8 cellular contexts compared by ENCODE assay signal in the genomic region with DNA sequence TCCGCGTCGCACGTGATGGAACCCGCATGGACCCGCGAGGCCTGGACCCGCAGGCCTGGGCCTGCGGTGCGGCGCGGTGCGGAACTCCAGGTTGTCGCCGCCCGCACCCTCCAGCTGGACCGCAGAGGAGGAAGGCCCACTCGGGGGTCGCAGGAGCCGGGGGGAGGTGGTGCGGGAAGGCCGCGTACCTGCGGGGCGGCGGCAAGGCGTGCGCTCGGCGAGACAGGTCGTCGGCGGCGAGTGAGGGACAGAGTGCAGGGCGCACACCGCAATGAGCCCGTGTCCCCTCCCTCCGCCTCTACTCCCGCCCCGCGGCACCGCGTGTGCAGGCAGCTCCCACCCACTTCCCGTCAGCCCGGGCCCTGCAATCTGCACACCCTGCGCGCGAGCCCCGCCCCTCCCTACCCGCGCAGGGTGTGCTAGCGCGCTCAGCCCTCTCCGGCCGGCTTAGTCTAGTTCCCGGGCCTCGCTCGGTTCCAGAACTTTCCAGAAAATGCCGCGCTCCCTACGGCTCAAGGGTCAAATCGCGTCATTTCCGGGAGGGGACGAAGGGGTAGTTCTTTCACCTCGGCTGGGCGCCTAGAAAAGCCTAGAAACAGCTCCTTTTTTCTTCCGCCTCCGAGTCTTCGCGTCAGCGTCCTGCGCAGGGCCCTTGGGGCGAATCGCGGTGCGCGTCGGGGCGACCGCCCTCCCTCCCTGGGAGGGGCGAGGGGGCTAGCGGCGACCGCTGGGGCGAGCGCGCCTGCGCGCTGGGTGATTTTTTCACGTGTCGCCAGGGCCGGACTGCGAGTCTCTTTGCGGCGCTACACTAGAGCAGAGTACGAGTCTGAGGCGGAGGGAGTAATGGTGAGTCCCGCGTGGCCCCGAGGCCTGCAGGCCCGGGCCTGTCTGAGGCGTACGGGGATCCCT. TPM values are rescaled to one million over a fixed set of nuclear protein-coding genes. Genes with fewer than 3 reads are reported as not detected.
A peak's percentile ranks its signal among the peaks of the same experiment; 100 is the strongest.
DNase-seq lines count a peak whose midpoint lies in the region; ATAC-seq and TF ChIP-seq lines count a peak whose summit lies in the region.

A gene (minus strand): TSS at position 247 of the 909 bp plus-strand sequence. CDS start 992 bp downstream, outside the sequence.
A gene (plus strand): TSS at position 786 of the 909 bp plus-strand sequence. CDS start 58 bp downstream, at position 844.

- peaks cover 93% of the 10 kb centered on the region for H3K36me3 ChIP-seq in DOHH2 (ENCODE audit: control insufficient read depth, low read length)
- peaks cover 59% of the 10 kb centered on the region for H3K36me3 ChIP-seq in GM23338 (ENCODE audit: insufficient read depth)
- peaks cover 3 to 34% (median 11%) of the 10 kb centered on the region in 3 experiments for H3K36me3 ChIP-seq in naive thymus-derived CD4-positive, alpha-beta T cell (ENCODE audit: control insufficient read depth in 2 of 3, insufficient read depth in 3 of 3, low read length in 3 of 3)

- peaks cover 6% of the 10 kb centered on the region for H3K27me3 Mint-ChIP-seq in GM23338 (ENCODE audit: insufficient read depth, low read depth, poor library complexity)
- H3K27me3 Mint-ChIP-seq in naive thymus-derived CD4-positive, alpha-beta T cell = no peaks in the 10 kb centered on the region
- H3K27me3 Mint-ChIP-seq in stimulated activated naive B cell treated with anti-CD40 and anti-IgM and Interleukin-4, amounts not matched to agents 10 μg/mL and 1 μg/mL and 100 μg/mL, for 72 hours = no peaks in the 10 kb centered on the region

- peaks cover 37% of the 10 kb centered on the region for H3K4me1 Mint-ChIP-seq in GM23338
- peaks cover 31 to 69% (median 57%) of the 10 kb centered on the region in 7 donors for H3K4me1 Mint-ChIP-seq in naive thymus-derived CD4-positive, alpha-beta T cell
- H3K4me1 Mint-ChIP-seq in stimulated activated naive B cell treated with anti-CD40 and anti-IgM and Interleukin-4, amounts not matched to agents 10 μg/mL and 1 μg/mL and 100 μg/mL, for 72 hours = peaks cover 23 to 45% of the 10 kb centered on the region in 2 donors

- intact Hi-C loops in naive thymus-derived CD4-positive, alpha-beta T cell (cut with micrococcal nuclease) = loop anchor here (1.0 to 10.0 kb wide), 14 partner anchors 15 to 1325 kb away; a partner anchor contains a TSS

- peaks cover 9% of the 10 kb centered on the region; the same call in 2 of the 3 replicates for H3K9me3 Mint-ChIP-seq in GM23338
- no peaks in the 10 kb centered on the region for H3K9me3 Mint-ChIP-seq in naive thymus-derived CD4-positive, alpha-beta T cell
- no peaks in the 10 kb centered on the region for H3K9me3 Mint-ChIP-seq in stimulated activated naive B cell treated with anti-CD40 and anti-IgM and Interleukin-4, amounts not matched to agents 10 μg/mL and 1 μg/mL and 100 μg/mL, for 72 hours

- POLR2A ChIA-PET in naive thymus-derived CD4-positive, alpha-beta T cell (lab: Charles Lee) = interaction anchor here (0.5 to 5.3 kb wide), 19 partner anchors 8 to 1316 kb away, joined by 3 to 100 read pairs (median 5); a partner anchor contains a TSS

- no peaks in the 10 kb centered on the region for H3K9me3 ChIP-seq in DOHH2 (ENCODE audit: control insufficient read depth, insufficient read depth, low read length)
- H3K9me3 ChIP-seq in naive thymus-derived CD4-positive, alpha-beta T cell (ENCODE audit: control insufficient read depth in 2 of 3, low read length in 3 of 3) = no peaks in the 10 kb centered on the region

- H3K9me2 ChIP-seq in DOHH2 (replicated peaks; ENCODE audit: control insufficient read depth, low read length) (no peaks in the 10 kb centered on the region), GM23338 (ENCODE audit: insufficient read depth) (no peaks in the 10 kb centered on the region)

- DNase-seq in GM23338 (ENCODE audit: low spot score) (peak; percentile 100), LHCN-M2 (ENCODE audit: low read depth) (peak; percentile 99), RPMI8226 (peak; percentile 100), fibroblast of gingiva (ENCODE audit: low read depth) (peak; percentile 99)
- DNase-seq in activated T-helper 1 cell treated with anti-CD3 and anti-CD28 coated beads, Interleukin-2, amount 50 U/mL, for 16 hours (ENCODE audit: low read depth in 1 of 2, low spot score in 1 of 2) = peak; percentile 90 to 97
- DNase-seq in naive thymus-derived CD4-positive, alpha-beta T cell = peak; percentile 89 to 98 (median 97)
- DNase-seq in stimulated activated naive B cell treated with anti-CD40 and anti-IgM and Interleukin-4, amounts not matched to agents 10 μg/mL and 1 μg/mL and 100 μg/mL, for 72 hours = peak; percentile 100

- H3K4me1 ChIP-seq in DOHH2 (ENCODE audit: control insufficient read depth, low read length) (peaks cover 48% of the 10 kb centered on the region), GM23338 (ENCODE audit: insufficient read depth) (peaks cover 32% of the 10 kb centered on the region)
- peaks cover 17 to 41% of the 10 kb centered on the region in 2 donors for H3K4me1 ChIP-seq in naive thymus-derived CD4-positive, alpha-beta T cell (ENCODE audit: control insufficient read depth in 2 of 2, insufficient read depth in 2 of 2, low read length in 2 of 2)

- CTCF ChIA-PET in naive thymus-derived CD4-positive, alpha-beta T cell (lab: Charles Lee) = interaction anchor here (0.6 to 1.3 kb wide), 7 partner anchors 13 to 386 kb away, joined by 3 to 5 read pairs (median 3); a partner anchor contains a TSS

- H4K20me1 ChIP-seq in DOHH2 (ENCODE audit: control insufficient read depth, insufficient read depth, low read depth, low read length) (peaks cover 35% of the 10 kb centered on the region), GM23338 (replicated peaks; ENCODE audit: insufficient read depth) (peaks cover 41% of the 10 kb centered on the region)

- H3K4me3 ChIP-seq in DOHH2 (ENCODE audit: low read length) = peak within 1 kb of the TSS; percentile 74
- H3K4me3 ChIP-seq in GM23338 = peak within 1 kb of the TSS; percentile 84
- peak within 1 kb of the TSS; percentile 94 for H3K4me3 ChIP-seq in naive thymus-derived CD4-positive, alpha-beta T cell (ENCODE audit: low read length)

- H3K79me2 ChIP-seq in DOHH2 (ENCODE audit: control insufficient read depth, low read length) (peaks cover 95% of the 10 kb centered on the region), GM23338 (replicated peaks; ENCODE audit: insufficient read depth) (peaks cover 83% of the 10 kb centered on the region)

- peak; percentile 90 for ATAC-seq in GM23338
- ATAC-seq in naive thymus-derived CD4-positive, alpha-beta T cell = peak; percentile 93
- peak; percentile 85 to 88 for ATAC-seq in stimulated activated naive B cell treated with anti-CD40 and anti-IgM and Interleukin-4, amounts not matched to agents 10 μg/mL and 1 μg/mL and 100 μg/mL, for 72 hours (replicated peaks)

- H3K4me3 Mint-ChIP-seq in GM23338 = peak within 1 kb of the TSS; percentile 96
- peak within 1 kb of the TSS; percentile 84 to 100 (median 94) for H3K4me3 Mint-ChIP-seq in naive thymus-derived CD4-positive, alpha-beta T cell
- peak within 1 kb of the TSS; percentile 90 to 96 for H3K4me3 Mint-ChIP-seq in stimulated activated naive B cell treated with anti-CD40 and anti-IgM and Interleukin-4, amounts not matched to agents 10 μg/mL and 1 μg/mL and 100 μg/mL, for 72 hours

- peak within 1 kb of the TSS; percentile 89 for H3K4me2 ChIP-seq in DOHH2 (ENCODE audit: low read length)
- peak within 1 kb of the TSS; percentile 94 for H3K4me2 ChIP-seq in GM23338

- peak within 1 kb of the TSS; percentile 99 for H3K27ac Mint-ChIP-seq in GM23338
- peak within 1 kb of the TSS; percentile 83 to 98 (median 95) for H3K27ac Mint-ChIP-seq in naive thymus-derived CD4-positive, alpha-beta T cell
- H3K27ac Mint-ChIP-seq in stimulated activated naive B cell treated with anti-CD40 and anti-IgM and Interleukin-4, amounts not matched to agents 10 μg/mL and 1 μg/mL and 100 μg/mL, for 72 hours = peak within 1 kb of the TSS; percentile 97

- H3K36me3 Mint-ChIP-seq in GM23338 (ENCODE audit: low read depth) = peaks cover 90% of the 10 kb centered on the region
- peaks cover 4 to 53% (median 15%) of the 10 kb centered on the region in 5 donors for H3K36me3 Mint-ChIP-seq in naive thymus-derived CD4-positive, alpha-beta T cell
- H3K36me3 Mint-ChIP-seq in stimulated activated naive B cell treated with anti-CD40 and anti-IgM and Interleukin-4, amounts not matched to agents 10 μg/mL and 1 μg/mL and 100 μg/mL, for 72 hours = peaks cover 34 to 58% of the 10 kb centered on the region in 2 donors

- peaks cover 47% of the 10 kb centered on the region for H3F3A ChIP-seq in DOHH2 (ENCODE audit: control insufficient read depth, insufficient read depth)
- peaks cover 35% of the 10 kb centered on the region for H3F3A ChIP-seq in GM23338 (replicated peaks; ENCODE audit: low read depth)

- no peak within 1 kb of the TSS for H2AFZ ChIP-seq in GM23338

- H3K27me3 ChIP-seq in DOHH2 (ENCODE audit: control insufficient read depth, low read length) = no peaks in the 10 kb centered on the region
- H3K27me3 ChIP-seq in GM23338 (ENCODE audit: insufficient read depth) = no peaks in the 10 kb centered on the region
- H3K27me3 ChIP-seq in naive thymus-derived CD4-positive, alpha-beta T cell (ENCODE audit: control insufficient read depth in 2 of 2, insufficient read depth in 2 of 2, low read length in 2 of 2) = no peaks in the 10 kb centered on the region

- TF ChIP-seq CTCF in DOHH2 (IDR thresholded peaks at IDR 0.05; ENCODE audit: low read depth, low read length, poor library complexity, severe bottlenecking) (no peak), GM23338 (conservative IDR thresholded peaks at IDR 0.05; ENCODE audit: low read depth in 2 of 2) (no peak)

- H3K27ac ChIP-seq in DOHH2 (ENCODE audit: low read depth, low read length) (peak within 1 kb of the TSS; percentile 76), GM23338 (ENCODE audit: low read depth) (peak within 1 kb of the TSS; percentile 96)
- peak within 1 kb of the TSS; percentile 90 for H3K27ac ChIP-seq in naive thymus-derived CD4-positive, alpha-beta T cell (ENCODE audit: low read depth, low read length)

TF ChIP-seq in GM23338, 12 proteins besides CTCF, POLR2A, EP300 and RAD21 (continues in another document):
- no peak for TF ChIP-seq NANOG (IDR thresholded peaks at IDR 0.05; ENCODE audit: borderline replicate concordance)

RNA-seq across cellular contexts. Expression of the first gene that starts in this region (rescaled TPM):
- 870 and 880 TPM in 2 replicates for total RNA-seq in GM23338 (2014; rRNA removed; shearing (Covaris generic))
- 944 and 1,188 TPM in 2 replicates for polyA plus RNA-seq in GM23338 (2016; fragmentation: Nextera tagmentation; extraction: Ambion mirVana)
- 287 and 305 TPM in 2 replicates for total RNA-seq in LHCN-M2 (2014; rRNA removed)
- 111 TPM for polyA plus RNA-seq in LHCN-M2 (2012)
- 100 to 1,000 TPM; 127 to 276 (median 137) TPM for total RNA-seq in naive thymus-derived CD4-positive, alpha-beta T cell
- polyA plus RNA-seq in naive thymus-derived CD4-positive, alpha-beta T cell = 100 to 1,000 TPM; 103 to 116 TPM

RNA-seq across cellular contexts. Expression of the second gene that starts in this region (rescaled TPM):
- total RNA-seq in GM23338 (2014; rRNA removed; shearing (Covaris generic)) = 286 and 328 TPM in 2 replicates
- polyA plus RNA-seq in GM23338 (2016; fragmentation: Nextera tagmentation; extraction: Ambion mirVana) = 1,493 and 1,529 TPM in 2 replicates
- 115 and 212 TPM in 2 replicates for total RNA-seq in LHCN-M2 (2014; rRNA removed)
- 170 TPM for polyA plus RNA-seq in LHCN-M2 (2012)
- 100 to 1,000 TPM in 1 of 5 experiments, 10 to 100 TPM in 4; 46.3 to 127 (median 52.2) TPM for total RNA-seq in naive thymus-derived CD4-positive, alpha-beta T cell
- polyA plus RNA-seq in naive thymus-derived CD4-positive, alpha-beta T cell = 100 to 1,000 TPM; 134 to 137 TPM

Comparison
In these comparisons a context has a peak if more than half of its experiments do, and no peak if none do; other contexts are left out.
1. Peak in every context shown above with its lines: DNase-seq, ATAC-seq, H3K4me3 ChIP-seq and H3K27ac ChIP-seq.
2. RNA of the second gene that starts in this region (polyA plus RNA-seq): 1,493 to 1,529 TPM in GM23338; 134 to 137 TPM in naive thymus-derived CD4-positive, alpha-beta T cell; every median in the first group is over 10 times any median in the second.